ENCODE assay signal across 8 cellular contexts in genomic region chr3:139526146-139526545, GRCh38. TPM values are rescaled to one million over a fixed set of nuclear protein-coding genes. Genes with fewer than 3 reads are reported as not detected.
"Had no signal": no experiment of that assay in that cellular context is flagged by ENCODE, and none has a peak within 500 bp of the region (broad histone marks: within the 10 kb centered on the region; RNA-seq: fewer than 3 reads in every experiment).

No MANE protein-coding gene starts in this region.

- H3K27ac Mint-ChIP-seq: GM23338, H9, IgD-negative memory B cell had no signal

- H3K27me3 Mint-ChIP-seq: IgD-negative memory B cell had no signal

- H3K27ac ChIP-seq: KMS-11 had no signal

- H3K9ac ChIP-seq: KMS-11 had no signal

- DNase-seq: H9, HCEC 1CT, KBM-7 had no signal

- H3K4me1 Mint-ChIP-seq: IgD-negative memory B cell had no signal

- H3K4me3 Mint-ChIP-seq: GM23338, H9, IgD-negative memory B cell had no signal

- H3K4me2 ChIP-seq: GM23338, KMS-11 had no signal

- H2AFZ ChIP-seq: GM23338 had no signal

- H3K4me3 ChIP-seq: GM23338 had no signal

- ATAC-seq: GM23338 had no signal

- H3K9me3 Mint-ChIP-seq: GM23338, IgD-negative memory B cell had no signal

RNA-seq across cellular contexts. Expression of gene RBP1, which starts 13.4 kb away (rescaled TPM):
- total RNA-seq: HT-29 had no signal
- polyA plus RNA-seq: IgD-negative memory B cell had no signal

RNA-seq across cellular contexts. Expression of gene RBP2, which starts 49.8 kb away (rescaled TPM):
- total RNA-seq: GM23338, H1, H9, HT-29 had no signal
- polyA plus RNA-seq: GM23338, H1, IgD-negative memory B cell had no signal
